8 cellular contexts compared by ENCODE assay signal in the genomic region with DNA sequence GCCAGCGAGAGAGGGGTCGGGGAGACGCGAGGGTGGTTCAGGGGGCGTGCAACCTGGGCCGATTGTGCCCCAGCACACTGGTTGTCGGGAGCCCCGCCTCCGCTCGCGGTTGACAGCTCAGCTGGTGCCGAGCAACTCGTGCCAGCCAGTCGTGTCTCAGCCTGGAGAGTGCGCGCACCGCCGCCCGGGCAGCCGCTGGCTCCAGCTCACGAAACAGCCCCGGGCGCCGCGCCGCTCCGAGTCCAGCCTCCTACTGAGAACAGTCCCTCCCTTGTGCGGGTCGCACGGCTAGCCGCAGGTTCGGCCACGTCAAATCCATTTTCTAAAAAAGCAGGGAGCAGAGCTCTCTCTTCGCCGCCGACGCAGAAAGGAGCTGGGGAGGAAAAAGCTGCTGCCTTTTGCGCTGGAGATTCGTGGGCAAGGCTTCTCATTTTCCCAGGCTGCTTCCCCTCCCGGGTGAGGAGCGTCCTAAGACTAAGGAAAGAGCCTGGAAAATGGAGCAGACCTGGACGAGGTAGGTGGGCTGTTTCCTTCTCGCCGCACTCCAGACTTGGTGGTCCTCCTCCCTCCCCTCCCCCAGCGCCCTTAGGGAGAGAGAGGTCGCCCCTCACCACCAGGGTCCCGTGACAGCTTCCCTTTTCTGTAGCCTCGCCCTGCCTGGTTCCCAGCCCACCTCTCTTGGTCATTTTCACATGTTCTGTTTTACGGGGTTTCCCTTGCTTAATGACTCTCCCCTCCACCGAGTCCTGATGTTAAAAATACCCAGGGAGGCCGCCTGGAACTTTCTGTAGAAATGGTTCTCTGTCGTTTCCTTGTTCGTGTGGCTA. TPM values are rescaled to one million over a fixed set of nuclear protein-coding genes. Genes with fewer than 3 reads are reported as not detected.
A peak's percentile ranks its signal among the peaks of the same experiment; 100 is the strongest.
DNase-seq lines count a peak whose midpoint lies in the region; ATAC-seq and TF ChIP-seq lines count a peak whose summit lies in the region.
"Not testable (repeated sequence)": the region's sequence is repeated elsewhere in the genome, so short reads cannot be mapped to it uniquely, and the experiment has no call there.

No MANE protein-coding gene starts in this region.

- not testable (repeated sequence) for TF ChIP-seq POLR2A in heart left ventricle (IDR thresholded peaks at IDR 0.05)

- not testable (repeated sequence) for TF ChIP-seq CTCF in CD4-positive, alpha-beta T cell (IDR thresholded peaks at IDR 0.05); activated CD8-positive, alpha-beta T cell treated with anti-CD3 and anti-CD28 coated beads for 36 hours (IDR thresholded peaks at IDR 0.05); heart left ventricle (IDR thresholded peaks at IDR 0.05); mucosa of descending colon (IDR thresholded peaks at IDR 0.05)

- not testable (repeated sequence) for H3K36me3 Mint-ChIP-seq in CD4-positive, alpha-beta T cell (ENCODE audit: low read depth); activated CD8-positive, alpha-beta T cell treated with anti-CD3 and anti-CD28 coated beads for 36 hours (ENCODE audit: low read depth); stimulated activated naive B cell treated with anti-CD40 and anti-IgM and Interleukin-4, amounts not matched to agents 10 μg/mL and 1 μg/mL and 100 μg/mL, for 72 hours

- H3K4me1 Mint-ChIP-seq in CD4-positive, alpha-beta T cell (ENCODE audit: low read depth); activated CD8-positive, alpha-beta T cell treated with anti-CD3 and anti-CD28 coated beads for 36 hours (ENCODE audit: low read depth); stimulated activated naive B cell treated with anti-CD40 and anti-IgM and Interleukin-4, amounts not matched to agents 10 μg/mL and 1 μg/mL and 100 μg/mL, for 72 hours: not testable (repeated sequence)

- not testable (repeated sequence) for H3K27me3 ChIP-seq in CD4-positive, alpha-beta T cell (ENCODE audit: control insufficient read depth, insufficient read depth, low read length); heart left ventricle

- not testable (repeated sequence) for H3K9me3 ChIP-seq in CD4-positive, alpha-beta T cell (ENCODE audit: control insufficient read depth, low read length); heart left ventricle; mucosa of descending colon

- not testable (repeated sequence) for H3K9me3 Mint-ChIP-seq in CD4-positive, alpha-beta T cell; activated CD8-positive, alpha-beta T cell treated with anti-CD3 and anti-CD28 coated beads for 36 hours; stimulated activated naive B cell treated with anti-CD40 and anti-IgM and Interleukin-4, amounts not matched to agents 10 μg/mL and 1 μg/mL and 100 μg/mL, for 72 hours

- H3K4me3 ChIP-seq in heart left ventricle, result peak overlapping the region in 10 of 12 donors; percentile 16 to 52 (median 40)
- H3K4me3 ChIP-seq in mucosa of descending colon, result not testable (repeated sequence)

- ATAC-seq in CD4-positive, alpha-beta T cell (ENCODE audit: poor library complexity), result peak; percentile 98
- ATAC-seq in GM21576 (IDR thresholded peaks at IDR 0.05; ENCODE audit: unreplicated experiment) (peak; percentile 58), HG03442 (IDR thresholded peaks at IDR 0.05; ENCODE audit: unreplicated experiment) (peak; percentile 45), heart left ventricle (peak; percentile 89 to 99 (median 97)), mucosa of descending colon (peak; percentile 98)
- ATAC-seq in activated CD8-positive, alpha-beta T cell treated with anti-CD3 and anti-CD28 coated beads for 36 hours, result peak; percentile 94
- ATAC-seq in stimulated activated naive B cell treated with anti-CD40 and anti-IgM and Interleukin-4, amounts not matched to agents 10 μg/mL and 1 μg/mL and 100 μg/mL, for 72 hours (replicated peaks), result peak; percentile 96 to 98

- not testable (repeated sequence) for H3K27ac ChIP-seq in CD4-positive, alpha-beta T cell (ENCODE audit: low read depth, low read length)
- H3K27ac ChIP-seq in heart left ventricle, result peak overlapping the region in 4 of 12 donors; percentile 38 to 63 (median 46)

- POLR2A ChIA-PET in CD4-positive, alpha-beta T cell (lab: Charles Lee); activated CD8-positive, alpha-beta T cell treated with anti-CD3 and anti-CD28 coated beads for 36 hours (lab: Charles Lee): not testable (repeated sequence)

- not testable (repeated sequence) for DNase-seq in CD4-positive, alpha-beta T cell; activated CD8-positive, alpha-beta T cell treated with anti-CD3 and anti-CD28 coated beads for 36 hours; heart left ventricle; mucosa of descending colon; stimulated activated naive B cell treated with anti-CD40 and anti-IgM and Interleukin-4, amounts not matched to agents 10 μg/mL and 1 μg/mL and 100 μg/mL, for 72 hours
- peak; percentile 5 for DNase-seq in central memory CD4-positive, alpha-beta T cell

- CTCF ChIA-PET in CD4-positive, alpha-beta T cell (lab: Charles Lee); activated CD8-positive, alpha-beta T cell treated with anti-CD3 and anti-CD28 coated beads for 36 hours (lab: Charles Lee): not testable (repeated sequence)

- not testable (repeated sequence) for H3K27me3 Mint-ChIP-seq in CD4-positive, alpha-beta T cell; activated CD8-positive, alpha-beta T cell treated with anti-CD3 and anti-CD28 coated beads for 36 hours; stimulated activated naive B cell treated with anti-CD40 and anti-IgM and Interleukin-4, amounts not matched to agents 10 μg/mL and 1 μg/mL and 100 μg/mL, for 72 hours

- H3K4me1 ChIP-seq in heart left ventricle; mucosa of descending colon (ENCODE audit: low read depth): not testable (repeated sequence)

- H3K27ac Mint-ChIP-seq in CD4-positive, alpha-beta T cell; activated CD8-positive, alpha-beta T cell treated with anti-CD3 and anti-CD28 coated beads for 36 hours; stimulated activated naive B cell treated with anti-CD40 and anti-IgM and Interleukin-4, amounts not matched to agents 10 μg/mL and 1 μg/mL and 100 μg/mL, for 72 hours: not testable (repeated sequence)

- H3K4me3 Mint-ChIP-seq in CD4-positive, alpha-beta T cell; activated CD8-positive, alpha-beta T cell treated with anti-CD3 and anti-CD28 coated beads for 36 hours; stimulated activated naive B cell treated with anti-CD40 and anti-IgM and Interleukin-4, amounts not matched to agents 10 μg/mL and 1 μg/mL and 100 μg/mL, for 72 hours: not testable (repeated sequence)

- WGBS in heart left ventricle, 4 donors, result 0% methylated on average over 15 of the region's 53 CpGs; no CpG with 5 or more reads in 2 of the 4 donors

- H3K36me3 ChIP-seq in heart left ventricle; mucosa of descending colon (ENCODE audit: low read depth): not testable (repeated sequence)

- intact Hi-C loops in CD4-positive, alpha-beta T cell (cut with DNase I, micrococcal nuclease); activated CD8-positive, alpha-beta T cell treated with anti-CD3 and anti-CD28 coated beads for 36 hours (cut with micrococcal nuclease); heart left ventricle (cut with DNase I); mucosa of descending colon (cut with DNase I, micrococcal nuclease): not testable (repeated sequence)

RNA-seq across cellular contexts. Expression of a gene that starts 56.7 kb away (rescaled TPM):
- total RNA-seq in CD4-positive, alpha-beta T cell, result 10 to 100 TPM; 23.2 to 24.9 TPM
- 10 to 100 TPM; 17.3 to 18.8 TPM for total RNA-seq in activated CD8-positive, alpha-beta T cell treated with anti-CD3 and anti-CD28 coated beads for 36 hours
- total RNA-seq in heart left ventricle (10 to 100 TPM; 10.6 to 19.3 (median 15.4) TPM), mucosa of descending colon (10 to 100 TPM; 25.0 to 29.2 (median 28.3) TPM)
- 10 to 100 TPM; 10.7 to 20.4 TPM for polyA plus RNA-seq in heart left ventricle

Comparison
In these comparisons a context has a peak if more than half of its experiments do, and no peak if none do; other contexts are left out.
1. ATAC-seq: peak in every context shown above with its lines; median percentile 98 in CD4-positive, alpha-beta T cell; 98 in mucosa of descending colon; 97 in heart left ventricle; 97 in stimulated activated naive B cell treated with anti-CD40 and anti-IgM and Interleukin-4, amounts not matched to agents 10 μg/mL and 1 μg/mL and 100 μg/mL, for 72 hours; 94 in activated CD8-positive, alpha-beta T cell treated with anti-CD3 and anti-CD28 coated beads for 36 hours; 58 in GM21576; 45 in HG03442.